In the genomic region with DNA sequence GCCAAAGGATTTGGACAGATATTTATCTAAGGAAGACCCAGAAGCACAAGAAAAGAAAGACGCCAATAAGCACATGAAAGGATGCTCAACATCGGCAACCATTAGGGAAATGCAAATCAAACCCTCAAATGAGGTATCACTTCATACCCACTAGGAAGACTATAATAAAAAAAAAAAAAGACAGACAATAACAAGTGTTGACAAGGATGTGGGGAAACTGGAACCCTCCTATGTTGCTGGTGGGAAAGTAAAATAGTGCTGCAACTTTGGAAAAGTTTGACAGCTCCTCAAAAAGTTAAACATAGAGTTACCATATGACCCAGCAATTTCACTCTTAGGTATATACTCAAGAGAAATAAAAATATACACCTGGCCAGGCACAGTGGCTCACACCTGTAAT, we compare ENCODE assay signal across 33 cellular contexts.
"Had no signal": no experiment of that assay in that cellular context is flagged by ENCODE, and none has a peak within 500 bp of the region (broad histone marks: within the 10 kb centered on the region; RNA-seq: fewer than 3 reads in every experiment).

No MANE protein-coding gene starts in this region.

- H3K27ac ChIP-seq: adrenal gland, body of pancreas, esophagus muscularis mucosa, foreskin keratinocyte, gastrocnemius medialis, heart left ventricle, WERI-Rb-1 had no signal

- H3K27me3 Mint-ChIP-seq: activated CD4-positive, alpha-beta T cell treated with anti-CD3 and anti-CD28 coated beads for 36 hours; activated CD4-positive, alpha-beta T cell treated with anti-CD3 and anti-CD28 coated beads, Interleukin-2, amount 10 ng/mL, durations not matched to agents 24 days and 14 days; activated CD8-positive, alpha-beta T cell treated with anti-CD3 and anti-CD28 coated beads for 36 hours; activated naive CD4-positive, alpha-beta T cell treated with anti-CD3 and anti-CD28 coated beads, Interleukin-2, amount 50 U/mL, for 24 hours; activated naive CD8-positive, alpha-beta T cell treated with anti-CD3 and anti-CD28 coated beads for 36 hours; activated naive CD8-positive, alpha-beta T cell treated with anti-CD3 and anti-CD28 coated beads, Interleukin-2, amount 50 U/mL, for 24 hours; activated T-helper 17 cell treated with anti-CD3 and anti-CD28 coated beads, Interleukin-2, amount 50 U/mL, for 72 hours; effector memory CD8-positive, alpha-beta T cell had no signal

- H3K4me3 ChIP-seq: adrenal gland, body of pancreas, esophagus muscularis mucosa, gastrocnemius medialis, heart left ventricle had no signal

- H3K27ac Mint-ChIP-seq: activated CD4-positive, alpha-beta T cell treated with anti-CD3 and anti-CD28 coated beads for 36 hours; activated CD4-positive, alpha-beta T cell treated with anti-CD3 and anti-CD28 coated beads, Interleukin-2, amount 10 ng/mL, durations not matched to agents 24 days and 14 days; activated CD8-positive, alpha-beta T cell treated with anti-CD3 and anti-CD28 coated beads for 36 hours; activated naive CD4-positive, alpha-beta T cell treated with anti-CD3 and anti-CD28 coated beads, Interleukin-2, amount 50 U/mL, for 24 hours; activated naive CD8-positive, alpha-beta T cell treated with anti-CD3 and anti-CD28 coated beads for 36 hours; activated naive CD8-positive, alpha-beta T cell treated with anti-CD3 and anti-CD28 coated beads, Interleukin-2, amount 50 U/mL, for 24 hours; activated T-helper 17 cell treated with anti-CD3 and anti-CD28 coated beads, Interleukin-2, amount 50 U/mL, for 72 hours; effector memory CD8-positive, alpha-beta T cell had no signal

- H3K9me3 ChIP-seq: adrenal gland, body of pancreas, esophagus muscularis mucosa, gastrocnemius medialis, heart left ventricle had no signal

- H3K4me3 Mint-ChIP-seq: activated CD4-positive, alpha-beta T cell treated with anti-CD3 and anti-CD28 coated beads for 36 hours; activated CD4-positive, alpha-beta T cell treated with anti-CD3 and anti-CD28 coated beads, Interleukin-2, amount 10 ng/mL, durations not matched to agents 24 days and 14 days; activated CD8-positive, alpha-beta T cell treated with anti-CD3 and anti-CD28 coated beads for 36 hours; activated naive CD4-positive, alpha-beta T cell treated with anti-CD3 and anti-CD28 coated beads, Interleukin-2, amount 50 U/mL, for 24 hours; activated naive CD8-positive, alpha-beta T cell treated with anti-CD3 and anti-CD28 coated beads for 36 hours; activated naive CD8-positive, alpha-beta T cell treated with anti-CD3 and anti-CD28 coated beads, Interleukin-2, amount 50 U/mL, for 24 hours; activated T-cell treated with anti-CD3 and anti-CD28 coated beads, Interleukin-2, amount 50 U/mL, for 4 hours; activated T-helper 17 cell treated with anti-CD3 and anti-CD28 coated beads, Interleukin-2, amount 50 U/mL, for 72 hours; effector memory CD8-positive, alpha-beta T cell had no signal

- ATAC-seq: activated CD4-positive, alpha-beta T cell treated with anti-CD3 and anti-CD28 coated beads for 36 hours; activated CD8-positive, alpha-beta T cell treated with anti-CD3 and anti-CD28 coated beads for 36 hours; activated naive CD8-positive, alpha-beta T cell treated with anti-CD3 and anti-CD28 coated beads, Interleukin-2, amount 50 U/mL, for 24 hours; activated T-cell treated with anti-CD3 and anti-CD28 coated beads, Interleukin-2, amount 50 U/mL, for 4 hours; activated T-helper 17 cell treated with anti-CD3 and anti-CD28 coated beads, Interleukin-2, amount 50 U/mL, for 72 hours; body of pancreas; effector memory CD8-positive, alpha-beta T cell; foreskin keratinocyte; gastrocnemius medialis; heart left ventricle had no signal

- DNase-seq: activated CD4-positive, alpha-beta T cell treated with anti-CD3 and anti-CD28 coated beads for 36 hours; activated CD4-positive, alpha-beta T cell treated with anti-CD3 and anti-CD28 coated beads, Interleukin-2, amount 10 ng/mL, durations not matched to agents 24 days and 14 days; activated CD4-positive, alpha-beta T cell treated with anti-CD3 and anti-CD28 coated beads, Interleukin-2, amount 50 U/mL, for 48 hours; activated CD4-positive, CD25-positive, alpha-beta regulatory T cell; activated CD4-positive, CD25-positive, alpha-beta regulatory T cell treated with anti-CD3 and anti-CD28 coated beads, Interleukin-2, amount 50 U/mL, for 72 hours; activated CD8-positive, alpha-beta memory T cell treated with anti-CD3 and anti-CD28 coated beads for 24 hours; activated CD8-positive, alpha-beta T cell treated with anti-CD3 and anti-CD28 coated beads for 36 hours; activated effector memory CD4-positive, alpha-beta T cell treated with Interleukin-2 at 50 U/mL for 16 hours; activated gamma-delta T cell treated with Interleukin-2 at 50 U/mL for 16 hours; activated naive CD4-positive, alpha-beta T cell treated with Interleukin-2 at 50 U/mL for 16 hours; activated naive CD8-positive, alpha-beta T cell treated with anti-CD3 and anti-CD28 coated beads for 36 hours; activated naive CD8-positive, alpha-beta T cell treated with anti-CD3 and anti-CD28 coated beads, Interleukin-2, amount 50 U/mL, for 24 hours; activated T-cell treated with anti-CD3 and anti-CD28 coated beads, Interleukin-2, amount 50 U/mL, for 4 hours; adrenal gland; amygdala; aorta; body of pancreas; caudate nucleus; cortex of kidney; dermis blood vessel endothelial cell; effector CD4-positive, alpha-beta T cell; effector memory CD8-positive, alpha-beta T cell; erythroblast; foreskin keratinocyte; gastrocnemius medialis; glutamatergic neuron; heart left ventricle; T-helper 9 cell; WERI-Rb-1 had no signal

- H3K9me3 Mint-ChIP-seq: activated CD4-positive, alpha-beta T cell treated with anti-CD3 and anti-CD28 coated beads, Interleukin-2, amount 10 ng/mL, durations not matched to agents 24 days and 14 days; activated CD8-positive, alpha-beta T cell treated with anti-CD3 and anti-CD28 coated beads for 36 hours; activated naive CD4-positive, alpha-beta T cell treated with anti-CD3 and anti-CD28 coated beads, Interleukin-2, amount 50 U/mL, for 24 hours; activated naive CD8-positive, alpha-beta T cell treated with anti-CD3 and anti-CD28 coated beads for 36 hours; activated naive CD8-positive, alpha-beta T cell treated with anti-CD3 and anti-CD28 coated beads, Interleukin-2, amount 50 U/mL, for 24 hours; activated T-cell treated with anti-CD3 and anti-CD28 coated beads, Interleukin-2, amount 50 U/mL, for 4 hours; activated T-helper 17 cell treated with anti-CD3 and anti-CD28 coated beads, Interleukin-2, amount 50 U/mL, for 72 hours; effector memory CD8-positive, alpha-beta T cell had no signal

- H3K27me3 ChIP-seq: adrenal gland, body of pancreas, esophagus muscularis mucosa, foreskin keratinocyte, gastrocnemius medialis, heart left ventricle had no signal

- FAIRE-seq: colon had no signal

- H3K36me3 Mint-ChIP-seq: activated naive CD4-positive, alpha-beta T cell treated with anti-CD3 and anti-CD28 coated beads, Interleukin-2, amount 50 U/mL, for 24 hours had no signal

- H3K36me3 ChIP-seq: adrenal gland, esophagus muscularis mucosa, gastrocnemius medialis, WERI-Rb-1 had no signal
